Comparison of ENCODE assay signal across 8 cellular contexts in genomic region chr17:38663125-38663751, GRCh38. TPM values are rescaled to one million over a fixed set of nuclear protein-coding genes. Genes with fewer than 3 reads are reported as not detected.
DNase-seq lines count a peak whose midpoint lies in the region; ATAC-seq and TF ChIP-seq lines count a peak whose summit lies in the region.

No MANE protein-coding gene starts in this region.

- intact Hi-C loops in CD4-positive, alpha-beta T cell (cut with DNase I, micrococcal nuclease), result no loop called here
- intact Hi-C loops in esophagus squamous epithelium (cut with DNase I), result loop anchor here (10.0 kb wide), 1 partner anchor 168 kb away; no protein-coding TSS in a partner anchor

- no peak overlapping the region for H3K27ac Mint-ChIP-seq in CD4-positive, alpha-beta T cell
- no peak overlapping the region for H3K27ac Mint-ChIP-seq in natural killer cell treated with Interleukin-12 subunit alpha and Interleukin-12 subunit beta and Interleukin-15 and Interleukin-18, amount 100 ng/mL, for 72 hours

- no peak overlapping the region for H3K4me3 Mint-ChIP-seq in CD4-positive, alpha-beta T cell
- H3K4me3 Mint-ChIP-seq in natural killer cell treated with Interleukin-12 subunit alpha and Interleukin-12 subunit beta and Interleukin-15 and Interleukin-18, amount 100 ng/mL, for 72 hours, result no peak overlapping the region

- POLR2A ChIA-PET in CD4-positive, alpha-beta T cell (lab: Charles Lee), result interaction anchor here (1.1 kb wide), 1 partner anchor 105 kb away, joined by 3 read pairs; no protein-coding TSS in a partner anchor

- H3K4me3 ChIP-seq in HFF-Myc (replicated peaks; ENCODE audit: low read depth, low read length), result no peak overlapping the region
- H3K4me3 ChIP-seq in esophagus squamous epithelium, result no peak overlapping the region
- H3K4me3 ChIP-seq in coronary artery, result no peak overlapping the region

- TF ChIP-seq POLR2A in esophagus squamous epithelium (IDR thresholded peaks at IDR 0.05), result no peak

- H3K4me1 Mint-ChIP-seq in CD4-positive, alpha-beta T cell (ENCODE audit: low read depth), result peaks cover 6% of the 10 kb centered on the region
- peaks cover 11 to 12% of the 10 kb centered on the region in 2 donors for H3K4me1 Mint-ChIP-seq in natural killer cell treated with Interleukin-12 subunit alpha and Interleukin-12 subunit beta and Interleukin-15 and Interleukin-18, amount 100 ng/mL, for 72 hours (ENCODE audit: low read depth in 2 of 2)

- H3K27me3 ChIP-seq in CD4-positive, alpha-beta T cell (ENCODE audit: control insufficient read depth, insufficient read depth, low read length), result peaks cover 4% of the 10 kb centered on the region
- H3K27me3 ChIP-seq in esophagus squamous epithelium, result peaks cover 0 to 28% (median 0%) of the 10 kb centered on the region in 4 donors

- peak in 4 of 10 experiments; percentile 15 to 28 (median 17) for DNase-seq in CD4-positive, alpha-beta T cell
- DNase-seq in HFF-Myc (ENCODE audit: extremely low read depth, low read depth), result peak; percentile 30
- peak; percentile 77 for DNase-seq in NCI-H460 (ENCODE audit: extremely low read depth, low read depth)
- peak; percentile 25 for DNase-seq in activated CD4-positive, alpha-beta T cell treated with anti-CD3 and anti-CD28 coated beads, Interleukin-2, amount 50 U/mL, for 1 hour
- no peak for DNase-seq in esophagus squamous epithelium (lab: John Stamatoyannopoulos, UW)
- DNase-seq in natural killer cell treated with Interleukin-12 subunit alpha and Interleukin-12 subunit beta and Interleukin-15 and Interleukin-18, amount 100 ng/mL, for 72 hours (ENCODE audit: low spot score), result no peak
- DNase-seq in coronary artery (ENCODE audit: low spot score), result no peak

- H3K36me3 Mint-ChIP-seq in CD4-positive, alpha-beta T cell (ENCODE audit: low read depth), result no peaks in the 10 kb centered on the region
- no peaks in the 10 kb centered on the region for H3K36me3 Mint-ChIP-seq in natural killer cell treated with Interleukin-12 subunit alpha and Interleukin-12 subunit beta and Interleukin-15 and Interleukin-18, amount 100 ng/mL, for 72 hours

- H3K4me1 ChIP-seq in esophagus squamous epithelium, result no peaks in the 10 kb centered on the region

- H3K27me3 Mint-ChIP-seq in CD4-positive, alpha-beta T cell, result peaks cover 43% of the 10 kb centered on the region
- H3K27me3 Mint-ChIP-seq in natural killer cell treated with Interleukin-12 subunit alpha and Interleukin-12 subunit beta and Interleukin-15 and Interleukin-18, amount 100 ng/mL, for 72 hours, result peaks cover 27 to 29% of the 10 kb centered on the region in 2 donors

- H3K27ac ChIP-seq in CD4-positive, alpha-beta T cell (ENCODE audit: low read depth, low read length), result no peak overlapping the region
- H3K27ac ChIP-seq in esophagus squamous epithelium (no peak overlapping the region), coronary artery (no peak overlapping the region)

- 17 to 22% methylated on average over 8 to 9 of the region's 9 CpGs for WGBS in esophagus squamous epithelium, 2 donors

- TF ChIP-seq CTCF in CD4-positive, alpha-beta T cell (IDR thresholded peaks at IDR 0.05), result peak; percentile 34
- TF ChIP-seq CTCF in HFF-Myc (IDR thresholded peaks at IDR 0.05; ENCODE audit: low read depth, low read length, missing control alignments) (peak; percentile 88), esophagus squamous epithelium (IDR thresholded peaks at IDR 0.05) (peak in 5 of 6 experiments; percentile 39 to 73 (median 61)), coronary artery (IDR thresholded peaks at IDR 0.05) (no peak)

- H3K9me3 ChIP-seq in CD4-positive, alpha-beta T cell (ENCODE audit: control insufficient read depth, low read length), result no peaks in the 10 kb centered on the region
- H3K9me3 ChIP-seq in esophagus squamous epithelium, result no peaks in the 10 kb centered on the region

- ATAC-seq in CD4-positive, alpha-beta T cell (ENCODE audit: poor library complexity), result peak; percentile 43
- ATAC-seq in natural killer cell treated with Interleukin-12 subunit alpha and Interleukin-12 subunit beta and Interleukin-15 and Interleukin-18, amount 100 ng/mL, for 72 hours, result peak; percentile 52 to 69
- ATAC-seq in HG03520 (IDR thresholded peaks at IDR 0.05; ENCODE audit: unreplicated experiment), result no peak

- H3K9me3 Mint-ChIP-seq in CD4-positive, alpha-beta T cell, result no peaks in the 10 kb centered on the region
- no peaks in the 10 kb centered on the region for H3K9me3 Mint-ChIP-seq in natural killer cell treated with Interleukin-12 subunit alpha and Interleukin-12 subunit beta and Interleukin-15 and Interleukin-18, amount 100 ng/mL, for 72 hours

- H3K36me3 ChIP-seq in esophagus squamous epithelium, result no peaks in the 10 kb centered on the region

- CTCF ChIA-PET in CD4-positive, alpha-beta T cell (lab: Charles Lee), result interaction anchor here (0.6 to 1.5 kb wide), 6 partner anchors 9 to 215 kb away, joined by 3 to 5 read pairs (median 4); no protein-coding TSS in a partner anchor

RNA-seq across cellular contexts. Expression of gene EPOP, which starts 11.5 kb away (rescaled TPM):
- total RNA-seq in CD4-positive, alpha-beta T cell, result under 1 TPM; 0.16 to 0.34 TPM
- total RNA-seq in NCI-H460 (2014; rRNA removed; shearing (Covaris generic)), result 9.5 and 11.6 TPM in 2 replicates
- 7.6 and 11.9 TPM in 2 replicates for polyA plus RNA-seq in NCI-H460 (2014; cell fraction: nucleus; rRNA removed)
- 1 to 10 TPM; 1.8 to 3.2 (median 2.8) TPM for total RNA-seq in esophagus squamous epithelium
- 10 to 100 TPM; 20.5 to 41.0 TPM for total RNA-seq in natural killer cell treated with Interleukin-12 subunit alpha and Interleukin-12 subunit beta and Interleukin-15 and Interleukin-18, amount 100 ng/mL, for 72 hours

RNA-seq across cellular contexts. Expression of gene MLLT6, which starts 41.8 kb away (rescaled TPM):
- total RNA-seq in CD4-positive, alpha-beta T cell, result 100 to 1,000 TPM; 321 to 324 TPM
- 39.0 and 39.3 TPM in 2 replicates for total RNA-seq in NCI-H460 (2014; rRNA removed; shearing (Covaris generic))
- polyA plus RNA-seq in NCI-H460 (2014; cell fraction: nucleus; rRNA removed), result 69.2 and 81.7 TPM in 2 replicates
- 10 to 100 TPM; 30.6 to 79.7 (median 35.1) TPM for total RNA-seq in esophagus squamous epithelium
- 100 to 1,000 TPM; 319 to 324 TPM for total RNA-seq in natural killer cell treated with Interleukin-12 subunit alpha and Interleukin-12 subunit beta and Interleukin-15 and Interleukin-18, amount 100 ng/mL, for 72 hours

RNA-seq across cellular contexts. Expression of gene SRCIN1, which starts 57.5 kb away (rescaled TPM):
- total RNA-seq in CD4-positive, alpha-beta T cell, result under 1 TPM in 1 of 2 experiments, not detected in 1; 0.06 TPM
- total RNA-seq in NCI-H460 (2014; rRNA removed; shearing (Covaris generic)), result 2.8 and 3.0 TPM in 2 replicates
- 2.3 and 2.8 TPM in 2 replicates for polyA plus RNA-seq in NCI-H460 (2014; cell fraction: nucleus; rRNA removed)
- total RNA-seq in esophagus squamous epithelium, result 1 to 10 TPM in 3 of 4 donors, under 1 TPM in 1; 0.09 to 1.7 (median 1.3) TPM
- total RNA-seq in natural killer cell treated with Interleukin-12 subunit alpha and Interleukin-12 subunit beta and Interleukin-15 and Interleukin-18, amount 100 ng/mL, for 72 hours, result under 1 TPM; 0.05 to 0.28 TPM

Comparison
In these comparisons a context has a peak if more than half of its experiments do, and no peak if none do; other contexts are left out.
1. DNase-seq: peak in HFF-Myc (single experiment), NCI-H460 (single experiment) and activated CD4-positive, alpha-beta T cell treated with anti-CD3 and anti-CD28 coated beads, Interleukin-2, amount 50 U/mL, for 1 hour (single experiment); none in esophagus squamous epithelium (single experiment), natural killer cell treated with Interleukin-12 subunit alpha and Interleukin-12 subunit beta and Interleukin-15 and Interleukin-18, amount 100 ng/mL, for 72 hours (single experiment) and coronary artery (single experiment).